ENCODE assay signal across 23 cellular contexts in the genomic region with DNA sequence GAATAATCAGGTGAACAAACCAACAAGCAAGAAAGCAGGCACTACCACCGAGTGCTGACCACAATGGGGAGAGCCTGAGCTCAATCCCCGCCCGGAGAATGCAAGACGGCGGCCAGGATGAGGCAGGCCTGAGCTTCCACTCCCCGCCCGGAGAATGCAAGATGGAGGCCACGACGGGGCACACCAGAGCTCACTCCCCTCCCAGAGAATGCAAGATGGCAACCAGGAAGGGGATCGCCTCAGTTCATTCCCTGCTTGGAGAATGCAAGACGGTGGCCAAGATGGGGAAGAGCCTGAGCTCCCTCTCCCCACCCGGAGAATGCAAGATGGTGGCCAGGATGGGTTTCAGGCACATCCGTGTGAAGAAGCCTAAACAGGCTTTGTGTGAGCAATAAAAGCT. TPM values are rescaled to one million over a fixed set of nuclear protein-coding genes. Genes with fewer than 3 reads are reported as not detected.
DNase-seq lines count a peak whose midpoint lies in the region; ATAC-seq and TF ChIP-seq lines count a peak whose summit lies in the region.
"Had no signal": no experiment of that assay in that cellular context is flagged by ENCODE, and none has a peak within 500 bp of the region (broad histone marks: within the 10 kb centered on the region; RNA-seq: fewer than 3 reads in every experiment).

No MANE protein-coding gene starts in this region.

- peak overlapping the region; percentile 59 for H2AK5ac ChIP-seq in neuronal stem cell (ENCODE audit: low read depth, low read length)

- no peak overlapping the region; the same call in 2 of the 3 replicates for H3K4me3 Mint-ChIP-seq in GM23338
- H3K4me3 Mint-ChIP-seq in endothelial cell (ENCODE audit: unreplicated experiment): peak overlapping the region; percentile 26
- H3K4me3 Mint-ChIP-seq in Caco-2 (ENCODE audit: unreplicated experiment): no peak overlapping the region
- H3K4me3 Mint-ChIP-seq: CD8-positive, alpha-beta memory T cell; IgD-negative memory B cell had no signal

- H3K4me3 ChIP-seq in GM23338: no peak overlapping the region
- H3K4me3 ChIP-seq in RWPE2 (ENCODE audit: severe bottlenecking): no peak overlapping the region
- no peak overlapping the region for H3K4me3 ChIP-seq in neuronal stem cell (ENCODE audit: low read length in 2 of 2)
- no peak overlapping the region for H3K4me3 ChIP-seq in effector memory CD4-positive, alpha-beta T cell (ENCODE audit: insufficient read depth, low read depth, low read length, poor library complexity, severe bottlenecking)
- no peak overlapping the region for H3K4me3 ChIP-seq in Caco-2 (ENCODE audit: low read depth, low read length)
- H3K4me3 ChIP-seq: A549, BLaER1, HAP-1, MG63, PC-9, SJSA1 had no signal

- peaks cover 11% of the 10 kb centered on the region; the same call in 2 of the 3 replicates for H3K9me3 Mint-ChIP-seq in GM23338
- no peaks in the 10 kb centered on the region for H3K9me3 Mint-ChIP-seq in endothelial cell (ENCODE audit: unreplicated experiment)
- H3K9me3 Mint-ChIP-seq in Caco-2 (ENCODE audit: unreplicated experiment): no peaks in the 10 kb centered on the region
- H3K9me3 Mint-ChIP-seq: CD8-positive, alpha-beta memory T cell; IgD-negative memory B cell had no signal

- ATAC-seq in GM23338 (no peak), RWPE2 (ENCODE audit: low read depth) (no peak), GM21390 (IDR thresholded peaks at IDR 0.05; ENCODE audit: unreplicated experiment) (no peak)
- ATAC-seq: A549 had no signal

- H3K9me2 ChIP-seq in GM23338 (ENCODE audit: insufficient read depth): no peaks in the 10 kb centered on the region

- WGBS in neuronal stem cell (ENCODE audit: extremely low coverage in 2 of 2, insufficient read length in 2 of 2, insufficient replicate concordance in 1 of 2), 2 donors: no CpG with 5 or more reads among the region's 13 CpGs

- H3K23ac ChIP-seq in neuronal stem cell (ENCODE audit: low read depth, low read length, poor library complexity): no peak overlapping the region

- H3K27ac Mint-ChIP-seq in GM23338 (no peak overlapping the region), endothelial cell (ENCODE audit: unreplicated experiment) (no peak overlapping the region), Caco-2 (ENCODE audit: unreplicated experiment) (no peak overlapping the region)
- H3K27ac Mint-ChIP-seq: CD8-positive, alpha-beta memory T cell had no signal

- TF ChIP-seq CTCF in GM23338 (conservative IDR thresholded peaks at IDR 0.05; ENCODE audit: low read depth in 2 of 2): no peak
- no peak for TF ChIP-seq CTCF in RWPE2 (IDR thresholded peaks at IDR 0.05; ENCODE audit: poor library complexity, severe bottlenecking)
- TF ChIP-seq CTCF in endothelial cell (IDR thresholded peaks at IDR 0.05; ENCODE audit: unreplicated experiment): no peak
- TF ChIP-seq CTCF in Caco-2 (IDR thresholded peaks at IDR 0.05; ENCODE audit: insufficient read depth in 1 of 2, low read depth in 1 of 2, low read length in 1 of 2, severe bottlenecking in 1 of 2, unreplicated experiment in 1 of 2): no peak

- H3K36me3 ChIP-seq in GM23338 (ENCODE audit: insufficient read depth) (no peaks in the 10 kb centered on the region), RWPE2 (ENCODE audit: low read depth) (no peaks in the 10 kb centered on the region), neuronal stem cell (replicated peaks in 1 of 2; ENCODE audit: control insufficient read depth in 2 of 2, insufficient read depth in 2 of 2, low read length in 2 of 2) (no peaks in the 10 kb centered on the region), Caco-2 (ENCODE audit: control insufficient read depth, insufficient read depth, low read length) (no peaks in the 10 kb centered on the region)
- H3K36me3 ChIP-seq in effector memory CD4-positive, alpha-beta T cell (ENCODE audit: control insufficient read depth, insufficient read depth, low read length): no peaks in the 10 kb centered on the region
- H3K36me3 ChIP-seq: BLaER1, HAP-1, MG63, SJSA1 had no signal

- H3K9me3 ChIP-seq in RWPE2 (ENCODE audit: severe bottlenecking): no peaks in the 10 kb centered on the region
- H3K9me3 ChIP-seq in neuronal stem cell (replicated peaks in 1 of 2; ENCODE audit: control insufficient read depth in 2 of 2, insufficient read depth in 1 of 2, low read depth in 1 of 2, low read length in 2 of 2): peaks cover 0 to 2% of the 10 kb centered on the region in 2 donors
- H3K9me3 ChIP-seq in effector memory CD4-positive, alpha-beta T cell (ENCODE audit: control insufficient read depth, low read length): no peaks in the 10 kb centered on the region
- H3K9me3 ChIP-seq in Caco-2: no peaks in the 10 kb centered on the region
- H3K9me3 ChIP-seq: A549, MG63, SJSA1 had no signal

- H2AFZ ChIP-seq in GM23338 (peak overlapping the region; percentile 90; the same call in 1 of the 2 replicates), neuronal stem cell (ENCODE audit: low read length) (peak overlapping the region; percentile 67)
- H2AFZ ChIP-seq: PC-9 had no signal

- POLR2A ChIA-PET in Caco-2 (lab: Charles Lee): no interaction called here

- H4K8ac ChIP-seq in neuronal stem cell (ENCODE audit: low read depth, low read length): peak overlapping the region; percentile 32

- H3K4me1 Mint-ChIP-seq in GM23338 (no peaks in the 10 kb centered on the region; the same call in 2 of the 3 replicates), endothelial cell (ENCODE audit: unreplicated experiment) (no peaks in the 10 kb centered on the region), Caco-2 (ENCODE audit: low read depth, unreplicated experiment) (no peaks in the 10 kb centered on the region)
- H3K4me1 Mint-ChIP-seq: CD8-positive, alpha-beta memory T cell; IgD-negative memory B cell had no signal

- H3K4me2 ChIP-seq in GM23338: no peak overlapping the region
- no peak overlapping the region for H3K4me2 ChIP-seq in neuronal stem cell (ENCODE audit: insufficient read depth, low read length, poor library complexity, severe bottlenecking)
- H3K4me2 ChIP-seq: A549, BLaER1, PC-9 had no signal

- H3K36me3 Mint-ChIP-seq in GM23338 (ENCODE audit: low read depth): peaks cover 6% of the 10 kb centered on the region; the same call in 1 of the 3 replicates
- no peaks in the 10 kb centered on the region for H3K36me3 Mint-ChIP-seq in endothelial cell (ENCODE audit: low read depth, unreplicated experiment)
- no peaks in the 10 kb centered on the region for H3K36me3 Mint-ChIP-seq in Caco-2 (ENCODE audit: insufficient read depth, unreplicated experiment)
- H3K36me3 Mint-ChIP-seq: CD8-positive, alpha-beta memory T cell; IgD-negative memory B cell had no signal

- H3K4me1 ChIP-seq in GM23338 (ENCODE audit: insufficient read depth): no peaks in the 10 kb centered on the region
- peaks cover 4% of the 10 kb centered on the region for H3K4me1 ChIP-seq in RWPE2 (ENCODE audit: insufficient read depth, poor library complexity, severe bottlenecking)
- H3K4me1 ChIP-seq in neuronal stem cell (ENCODE audit: control insufficient read depth in 2 of 2, insufficient read depth in 1 of 2, low read depth in 1 of 2, low read length in 2 of 2): peaks cover 0 to 2% of the 10 kb centered on the region in 2 donors
- H3K4me1 ChIP-seq in effector memory CD4-positive, alpha-beta T cell (ENCODE audit: control insufficient read depth, insufficient read depth, low read length, poor library complexity, severe bottlenecking): no peaks in the 10 kb centered on the region
- no peaks in the 10 kb centered on the region for H3K4me1 ChIP-seq in Caco-2
- H3K4me1 ChIP-seq: A549, BLaER1, HAP-1, SJSA1 had no signal

- H2BK15ac ChIP-seq in neuronal stem cell (ENCODE audit: low read length): no peak overlapping the region

- H2BK5ac ChIP-seq in neuronal stem cell (ENCODE audit: low read length): peak overlapping the region; percentile 68

- H3K27me3 ChIP-seq in GM23338 (ENCODE audit: insufficient read depth): no peaks in the 10 kb centered on the region
- H3K27me3 ChIP-seq in RWPE2 (ENCODE audit: insufficient read depth, poor library complexity, severe bottlenecking): no peaks in the 10 kb centered on the region
- peaks cover 0 to 31% (median 0%) of the 10 kb centered on the region in 3 experiments for H3K27me3 ChIP-seq in neuronal stem cell (ENCODE audit: control insufficient read depth in 3 of 3, insufficient read depth in 3 of 3, low read depth in 1 of 3, low read length in 3 of 3)
- H3K27me3 ChIP-seq in effector memory CD4-positive, alpha-beta T cell (replicated peaks; ENCODE audit: control insufficient read depth, insufficient read depth, low read length, poor library complexity, severe bottlenecking): peaks cover 5% of the 10 kb centered on the region
- no peaks in the 10 kb centered on the region for H3K27me3 ChIP-seq in Caco-2 (replicated peaks; ENCODE audit: control insufficient read depth, insufficient read depth, low read length)
- H3K27me3 ChIP-seq: BLaER1, MG63 had no signal

- no peak for DNase-seq in GM23338 (ENCODE audit: low spot score)
- DNase-seq in RWPE2 (ENCODE audit: low spot score): peak; percentile 23
- no peak for DNase-seq in endothelial cell (ENCODE audit: low spot score)
- DNase-seq in neuronal stem cell (ENCODE audit: low spot score): no peak
- DNase-seq in COLO829 (ENCODE audit: low spot score): no peak
- DNase-seq in effector memory CD4-positive, alpha-beta T cell: no peak
- no peak for DNase-seq in Caco-2
- DNase-seq: CD8-positive, alpha-beta memory T cell; DMS79 treated with DMSO at 0.1 percent for 48 hours; Kasumi-1; MG63; NCI-H1092; NCI-H1436 treated with DMSO at 0.1 percent for 48 hours; NCI-H2029 treated with DMSO at 0.1 percent for 48 hours; NCI-H2171; NCI-H526; PC-9 had no signal

- peak overlapping the region; percentile 60 for H3K4ac ChIP-seq in neuronal stem cell (ENCODE audit: low read length)

- H3K27ac ChIP-seq in GM23338 (ENCODE audit: low read depth): no peak overlapping the region
- H3K27ac ChIP-seq in RWPE2 (ENCODE audit: poor library complexity, severe bottlenecking): no peak overlapping the region
- H3K27ac ChIP-seq in neuronal stem cell (replicated peaks; ENCODE audit: low read length): no peak overlapping the region
- H3K27ac ChIP-seq in effector memory CD4-positive, alpha-beta T cell (ENCODE audit: insufficient read depth, low read length, poor library complexity, severe bottlenecking): no peak overlapping the region
- H3K27ac ChIP-seq: A549, BLaER1, PC-9, SJSA1 had no signal

- H3F3A ChIP-seq in GM23338 (replicated peaks; ENCODE audit: low read depth): no peaks in the 10 kb centered on the region

- H4K20me1 ChIP-seq in GM23338 (replicated peaks; ENCODE audit: insufficient read depth): no peaks in the 10 kb centered on the region
- H4K20me1 ChIP-seq: BLaER1 had no signal

- intact Hi-C loops in Caco-2 (cut with micrococcal nuclease; ENCODE audit: unreplicated experiment): no loop called here

- H4K91ac ChIP-seq in neuronal stem cell (ENCODE audit: low read depth, low read length, poor library complexity): no peak overlapping the region

- BruUV-seq in Caco-2 (replicated peaks; lab: Mats Ljungman, UMichigan): no TSS peak

- no peaks in the 10 kb centered on the region for H3K79me1 ChIP-seq in neuronal stem cell (ENCODE audit: low read depth, low read length)

- H3K18ac ChIP-seq in neuronal stem cell (ENCODE audit: low read length): peak overlapping the region; percentile 61

- no peak overlapping the region for H3K9ac ChIP-seq in neuronal stem cell (ENCODE audit: low read depth, low read length, poor library complexity)
- H3K9ac ChIP-seq: BLaER1 had no signal

- no peaks in the 10 kb centered on the region for H3K79me2 ChIP-seq in GM23338 (replicated peaks; ENCODE audit: insufficient read depth)

- no peak overlapping the region for H3K14ac ChIP-seq in neuronal stem cell (ENCODE audit: low read length)

- H2BK12ac ChIP-seq in neuronal stem cell (ENCODE audit: low read length): peak overlapping the region; percentile 52

- no peak overlapping the region for H2BK120ac ChIP-seq in neuronal stem cell (ENCODE audit: low read depth, low read length)

- CTCF ChIA-PET in Caco-2 (lab: Charles Lee): no interaction called here

- peaks cover 15% of the 10 kb centered on the region for H3K27me3 Mint-ChIP-seq in GM23338 (ENCODE audit: insufficient read depth, low read depth, poor library complexity)
- peaks cover 7% of the 10 kb centered on the region for H3K27me3 Mint-ChIP-seq in endothelial cell (ENCODE audit: unreplicated experiment)
- H3K27me3 Mint-ChIP-seq in Caco-2 (ENCODE audit: insufficient read depth, unreplicated experiment): peaks cover 23% of the 10 kb centered on the region

RNA-seq across cellular contexts. Expression of gene MIER2, which starts 24.7 kb away (rescaled TPM):
- 37.9 and 41.3 TPM in 2 replicates for total RNA-seq in GM23338 (2014; rRNA removed; shearing (Covaris generic))
- polyA plus RNA-seq in GM23338 (2016; fragmentation: Nextera tagmentation; extraction: Ambion mirVana): 30.2 and 34.0 TPM in 2 replicates
- total RNA-seq in endothelial cell (ENCODE audit: unreplicated experiment) (44.1 TPM), Caco-2 (2022) (35.7 and 40.1 TPM in 2 replicates)
- polyA plus RNA-seq in neuronal stem cell (2013, experiment 1 of 2): 40.2 TPM
- polyA plus RNA-seq in neuronal stem cell (2013, experiment 2 of 2): 41.0 TPM

RNA-seq across cellular contexts. Expression of gene C2CD4C, which starts 39.7 kb away (rescaled TPM):
- 10.6 and 12.5 TPM in 2 replicates for total RNA-seq in GM23338 (2014; rRNA removed; shearing (Covaris generic))
- polyA plus RNA-seq in GM23338 (2016; fragmentation: Nextera tagmentation; extraction: Ambion mirVana): 2.1 and 2.6 TPM in 2 replicates
- total RNA-seq in endothelial cell (ENCODE audit: unreplicated experiment) (1.2 TPM), Caco-2 (2022) (0.16 and 0.43 TPM in 2 replicates)
- polyA plus RNA-seq in neuronal stem cell (2013, experiment 1 of 2): 13.6 TPM
- 12.7 TPM for polyA plus RNA-seq in neuronal stem cell (2013, experiment 2 of 2)
- total RNA-seq: CD8-positive, alpha-beta memory T cell had no signal
- polyA plus RNA-seq: CD8-positive, alpha-beta memory T cell; IgD-negative memory B cell had no signal
